21 cellular contexts compared by ENCODE assay signal in genomic region chr20:12354725-12355124, GRCh38.
"Had no signal": no experiment of that assay in that cellular context is flagged by ENCODE, and none has a peak within 500 bp of the region (broad histone marks: within the 10 kb centered on the region; RNA-seq: fewer than 3 reads in every experiment).

No MANE protein-coding gene starts in this region.

- H3K36me3 ChIP-seq: adrenal gland, breast epithelium, gastroesophageal sphincter, neutrophil, sigmoid colon, spleen, thyroid gland had no signal

- ATAC-seq: activated CD4-positive, alpha-beta T cell treated with anti-CD3 and anti-CD28 coated beads for 36 hours; activated naive CD4-positive, alpha-beta T cell treated with anti-CD3 and anti-CD28 coated beads, Interleukin-2, amount 50 U/mL, for 72 hours; esophagus mucosa; gastroesophageal sphincter; natural killer cell treated with Interleukin-12 subunit alpha and Interleukin-12 subunit beta and Interleukin-15 and Interleukin-18, amount 100 ng/mL, for 72 hours; stimulated activated memory B cell treated with anti-CD40 and anti-IgM and Interleukin-4, amounts not matched to agents 10 μg/mL and 1 μg/mL and 100 μg/mL, for 72 hours; WTC11 had no signal

- H3K27me3 ChIP-seq: adrenal gland, breast epithelium, gastroesophageal sphincter, neutrophil, sigmoid colon, spleen, thyroid gland had no signal

- DNase-seq: activated CD4-positive, alpha-beta T cell treated with anti-CD3 and anti-CD28 coated beads for 36 hours; activated CD4-positive, alpha-beta T cell treated with anti-CD3 and anti-CD28 coated beads, Interleukin-2, amount 50 U/mL, for 48 hours; activated gamma-delta T cell treated with Interleukin-2 at 50 U/mL for 16 hours; adrenal gland; cerebellar nuclear complex; effector CD8-positive, alpha-beta T cell; left cardiac atrium; sigmoid colon; spleen; stimulated activated CD4-positive, alpha-beta T cell treated with anti-CD3 and anti-CD28 coated beads, Interleukin-4, amount 100 ng/mL, for 4 hours; thyroid gland had no signal

- H3K4me3 ChIP-seq: adrenal gland, breast epithelium, gastroesophageal sphincter, lung, sigmoid colon, spleen, thyroid gland had no signal

- H3K9me3 ChIP-seq: adrenal gland, breast epithelium, neutrophil, sigmoid colon, thyroid gland had no signal

- H3K4me1 ChIP-seq: adrenal gland, breast epithelium, gastroesophageal sphincter, parathyroid adenoma, sigmoid colon, spleen, thyroid gland had no signal

- H3K27ac ChIP-seq: adrenal gland, breast epithelium, gastroesophageal sphincter, neutrophil, parathyroid adenoma, sigmoid colon, spleen, thyroid gland had no signal
